ENCODE assay signal across 20 cellular contexts in the genomic region with DNA sequence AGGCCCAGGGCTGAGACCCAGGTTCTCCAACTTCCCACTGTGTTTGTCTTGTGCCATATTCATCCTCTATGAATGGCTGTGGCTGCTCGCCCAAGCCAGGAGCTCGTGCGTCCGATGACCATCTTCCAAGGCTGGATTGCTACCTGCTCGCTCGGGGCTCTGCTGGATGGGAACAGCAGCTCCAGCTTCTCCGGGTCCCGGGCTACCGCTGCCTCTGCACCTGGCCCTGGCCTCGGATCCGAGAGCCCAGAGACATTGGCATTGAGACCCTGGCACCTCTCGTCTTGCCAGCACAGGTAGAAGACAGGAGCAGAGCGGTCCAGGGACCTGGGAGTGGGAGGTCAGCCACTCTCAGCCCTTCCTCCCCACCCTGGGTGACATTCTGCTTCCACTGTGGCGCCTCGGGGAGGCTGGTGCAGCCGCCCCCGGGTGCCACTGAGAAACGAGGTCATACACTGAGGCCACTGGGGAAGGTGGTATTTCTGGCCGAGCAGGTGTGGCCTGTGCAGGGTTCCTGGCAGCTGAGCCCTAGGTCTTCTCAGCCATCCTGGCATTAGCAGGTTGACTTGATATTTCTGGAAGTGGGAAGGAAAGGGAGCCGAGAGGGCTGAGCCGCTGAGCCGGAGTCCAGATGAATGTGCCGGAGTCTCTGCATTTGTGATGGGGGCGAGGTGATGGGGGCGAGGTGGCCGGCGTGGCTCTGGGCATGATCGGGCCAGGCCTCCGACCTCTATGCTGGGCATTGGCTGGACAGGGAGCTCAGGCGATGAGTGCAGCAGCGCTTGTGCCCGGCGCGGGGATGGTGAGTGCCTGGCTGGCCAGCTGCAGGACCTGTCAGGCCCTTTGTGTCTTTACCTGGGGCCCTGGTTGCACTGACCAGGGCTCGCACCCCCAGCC. TPM values are rescaled to one million over a fixed set of nuclear protein-coding genes. Genes with fewer than 3 reads are reported as not detected.
DNase-seq lines count a peak whose midpoint lies in the region; ATAC-seq and TF ChIP-seq lines count a peak whose summit lies in the region.
"Had no signal": no experiment of that assay in that cellular context is flagged by ENCODE, and none has a peak within 500 bp of the region (broad histone marks: within the 10 kb centered on the region; RNA-seq: fewer than 3 reads in every experiment).

No MANE protein-coding gene starts in this region.

- H3K27ac ChIP-seq in RWPE1 (peak overlapping the region; percentile 100), esophagus (ENCODE audit: low read depth in 2 of 2, low read length in 1 of 2) (peak overlapping the region; percentile 89 to 97), prostate gland (peak overlapping the region; percentile 77 to 80)
- H3K27ac ChIP-seq: left lung, tibial artery, WERI-Rb-1 had no signal

- H3K4me3 ChIP-seq in Caco-2 (ENCODE audit: low read depth, low read length), result no peak overlapping the region
- H3K4me3 ChIP-seq in esophagus (ENCODE audit: low read depth in 1 of 2, low read length in 2 of 2), result peak overlapping the region in 1 of 2 donors; percentile 26
- H3K4me3 ChIP-seq in prostate gland, result no peak overlapping the region
- H3K4me3 ChIP-seq: left lung, tibial artery had no signal

- no peak for ATAC-seq in activated CD4-positive, alpha-beta T cell treated with anti-CD3 and anti-CD28 coated beads for 36 hours
- ATAC-seq: left lung had no signal

- no peaks in the 10 kb centered on the region for H3K27me3 ChIP-seq in Caco-2 (replicated peaks; ENCODE audit: control insufficient read depth, insufficient read depth, low read length)
- H3K27me3 ChIP-seq in esophagus (ENCODE audit: control insufficient read depth in 1 of 2, insufficient read depth in 2 of 2, low read length in 2 of 2), result no peaks in the 10 kb centered on the region
- H3K27me3 ChIP-seq in prostate gland (replicated peaks; ENCODE audit: insufficient read depth), result no peaks in the 10 kb centered on the region
- H3K27me3 ChIP-seq: left lung, tibial artery had no signal

- no peaks in the 10 kb centered on the region for H3K9me3 Mint-ChIP-seq in Caco-2 (ENCODE audit: unreplicated experiment)
- no peaks in the 10 kb centered on the region for H3K9me3 Mint-ChIP-seq in activated CD4-positive, alpha-beta T cell treated with anti-CD3 and anti-CD28 coated beads for 36 hours (ENCODE audit: low read depth)

- peak overlapping the region; percentile 44 for H3K27ac Mint-ChIP-seq in Caco-2 (ENCODE audit: unreplicated experiment)
- H3K27ac Mint-ChIP-seq in activated CD4-positive, alpha-beta T cell treated with anti-CD3 and anti-CD28 coated beads for 36 hours, result no peak overlapping the region

- H3K4me1 Mint-ChIP-seq in Caco-2 (ENCODE audit: low read depth, unreplicated experiment), result peaks cover 13% of the 10 kb centered on the region
- H3K4me1 Mint-ChIP-seq in activated CD4-positive, alpha-beta T cell treated with anti-CD3 and anti-CD28 coated beads for 36 hours, result peaks cover 55% of the 10 kb centered on the region

- TF ChIP-seq CTCF in Caco-2 (IDR thresholded peaks at IDR 0.05; ENCODE audit: insufficient read depth in 1 of 2, low read depth in 1 of 2, low read length in 1 of 2, severe bottlenecking in 1 of 2, unreplicated experiment in 1 of 2) (no peak), RWPE1 (conservative IDR thresholded peaks at IDR 0.05; ENCODE audit: low read depth) (no peak), prostate gland (IDR thresholded peaks at IDR 0.05) (no peak)

- POLR2A ChIA-PET in Caco-2 (lab: Charles Lee), result no interaction called here
- POLR2A ChIA-PET in RWPE1 (lab: Yijun Ruan, JAX; ENCODE audit: low non-redundant PET), result interaction anchor here (0.6 to 1.2 kb wide), 3 partner anchors 35 to 149 kb away, joined by 3 to 9 read pairs (median 8); partner anchors contain the start of gene DNAJB1
- POLR2A ChIA-PET in activated CD4-positive, alpha-beta T cell treated with anti-CD3 and anti-CD28 coated beads for 36 hours (lab: Charles Lee), result interaction anchor here (1.0 kb wide), 1 partner anchor 35 kb away, joined by 3 read pairs; the partner anchor contains the start of gene DNAJB1

- H3K4me1 ChIP-seq in Caco-2 (peaks cover 14% of the 10 kb centered on the region), esophagus (ENCODE audit: control insufficient read depth in 2 of 2, insufficient read depth in 2 of 2, low read length in 1 of 2) (peaks cover 5 to 44% of the 10 kb centered on the region in 2 donors), prostate gland (replicated peaks) (peaks cover 37% of the 10 kb centered on the region)

- H3K36me3 ChIP-seq in Caco-2 (ENCODE audit: control insufficient read depth, insufficient read depth, low read length) (peaks cover 1% of the 10 kb centered on the region; the same call in 1 of the 2 replicates), esophagus (ENCODE audit: control insufficient read depth in 2 of 2, insufficient read depth in 2 of 2, low read length in 1 of 2) (peaks cover 0 to 8% of the 10 kb centered on the region in 2 donors), prostate gland (no peaks in the 10 kb centered on the region)

- BruUV-seq in Caco-2 (replicated peaks; lab: Mats Ljungman, UMichigan), result no TSS peak

- TF ChIP-seq POLR2A in prostate gland (IDR thresholded peaks at IDR 0.05), result no peak

- no peaks in the 10 kb centered on the region for H3K27me3 Mint-ChIP-seq in Caco-2 (ENCODE audit: insufficient read depth, unreplicated experiment)
- H3K27me3 Mint-ChIP-seq in activated CD4-positive, alpha-beta T cell treated with anti-CD3 and anti-CD28 coated beads for 36 hours, result no peaks in the 10 kb centered on the region

- DNase-seq in Caco-2 (no peak), RWPE1 (ENCODE audit: low spot score) (no peak), prostate gland (ENCODE audit: low spot score) (no peak), NOMO-1 (lab: John Stamatoyannopoulos, UW; ENCODE audit: unreplicated experiment in 2 of 2) (no peak), NOMO-1 treated with DMSO at 0.1 percent for 48 hours (lab: John Stamatoyannopoulos, UW; ENCODE audit: unreplicated experiment) (no peak)
- DNase-seq in stimulated activated CD4-positive, alpha-beta T cell treated with anti-CD3 and anti-CD28 coated beads, Interleukin-4, amount 100 ng/mL, for 24 hours, result no peak
- DNase-seq in activated CD4-positive, alpha-beta T cell treated with anti-CD3 and anti-CD28 coated beads for 36 hours, result no peak
- DNase-seq: activated naive CD4-positive, alpha-beta T cell; DND-41; effector CD4-positive, alpha-beta T cell; MM.1S; NCI-H2029 treated with DMSO at 0.1 percent for 48 hours; NCI-H526; tibial artery; WERI-Rb-1 had no signal

- 72 to 78% methylated on average over 35 of the region's 35 CpGs for WGBS in esophagus, 2 donors
- WGBS in prostate gland, result 79% methylated on average over 32 of the region's 35 CpGs

- no peaks in the 10 kb centered on the region for H3K9me3 ChIP-seq in Caco-2
- H3K9me3 ChIP-seq in esophagus (ENCODE audit: control insufficient read depth in 2 of 2, insufficient read depth in 1 of 2, low read depth in 1 of 2, low read length in 1 of 2), result no peaks in the 10 kb centered on the region
- H3K9me3 ChIP-seq in prostate gland, result no peaks in the 10 kb centered on the region
- H3K9me3 ChIP-seq: left lung, tibial artery had no signal

- no peak overlapping the region for H3K4me3 Mint-ChIP-seq in Caco-2 (ENCODE audit: unreplicated experiment)
- no peak overlapping the region for H3K4me3 Mint-ChIP-seq in activated CD4-positive, alpha-beta T cell treated with anti-CD3 and anti-CD28 coated beads for 36 hours

- intact Hi-C loops in Caco-2 (cut with micrococcal nuclease; ENCODE audit: unreplicated experiment), result no loop called here
- intact Hi-C loops in prostate gland (cut with DNase I), result no loop called here
- intact Hi-C loops in activated CD4-positive, alpha-beta T cell treated with anti-CD3 and anti-CD28 coated beads for 36 hours (cut with DNase I, micrococcal nuclease), result no loop called here

- peaks cover 42% of the 10 kb centered on the region for H3K36me3 Mint-ChIP-seq in Caco-2 (ENCODE audit: insufficient read depth, unreplicated experiment)
- peaks cover 15% of the 10 kb centered on the region for H3K36me3 Mint-ChIP-seq in activated CD4-positive, alpha-beta T cell treated with anti-CD3 and anti-CD28 coated beads for 36 hours (ENCODE audit: low read depth)

- CTCF ChIA-PET in Caco-2 (lab: Charles Lee) (no interaction called here), RWPE1 (lab: Yijun Ruan, JAX) (interaction anchor here (1.5 kb wide), 1 partner anchor 81 kb away, joined by 4 read pairs; no protein-coding TSS in a partner anchor)
- CTCF ChIA-PET in activated CD4-positive, alpha-beta T cell treated with anti-CD3 and anti-CD28 coated beads for 36 hours (lab: Charles Lee), result interaction anchor here (0.6 to 1.1 kb wide), 4 partner anchors 17 to 1576 kb away, joined by 3 to 4 read pairs (median 3); no protein-coding TSS in a partner anchor

RNA-seq across cellular contexts. Expression of gene NDUFB7, which starts 18.6 kb away (rescaled TPM):
- 158 and 173 TPM in 2 replicates for total RNA-seq in Caco-2 (2022)
- polyA plus RNA-seq in esophagus, result 100 to 1,000 TPM; 471 to 517 TPM
- total RNA-seq in prostate gland, result 100 to 1,000 TPM; 507 to 534 TPM
- total RNA-seq in activated CD4-positive, alpha-beta T cell treated with anti-CD3 and anti-CD28 coated beads for 36 hours, result 100 to 1,000 TPM; 112 to 121 TPM

RNA-seq across cellular contexts. Expression of gene TECR, which starts 23.9 kb away (rescaled TPM):
- total RNA-seq in Caco-2 (2022) (294 and 300 TPM in 2 replicates), prostate gland (100 to 1,000 TPM; 137 to 154 TPM)
- polyA plus RNA-seq in esophagus, result 100 to 1,000 TPM; 362 to 444 TPM
- total RNA-seq in activated CD4-positive, alpha-beta T cell treated with anti-CD3 and anti-CD28 coated beads for 36 hours, result 100 to 1,000 TPM; 106 to 145 TPM

RNA-seq across cellular contexts. Expression of gene CLEC17A, which starts 29.6 kb away (rescaled TPM):
- total RNA-seq in Caco-2 (2022), result not detected in 2 replicates
- under 1 TPM; 0.01 to 0.08 TPM for polyA plus RNA-seq in esophagus
- 1 to 10 TPM in 1 of 2 donors, under 1 TPM in 1; 0.14 to 1.0 TPM for total RNA-seq in prostate gland
- total RNA-seq in activated CD4-positive, alpha-beta T cell treated with anti-CD3 and anti-CD28 coated beads for 36 hours, result 1 to 10 TPM; 2.4 to 2.5 TPM
- total RNA-seq: bronchial epithelial cell, renal cortical epithelial cell had no signal
- polyA plus RNA-seq: BJ had no signal

RNA-seq across cellular contexts. Expression of gene DNAJB1, which starts 35.1 kb away (rescaled TPM):
- 79.5 and 80.2 TPM in 2 replicates for total RNA-seq in Caco-2 (2022)
- polyA plus RNA-seq in esophagus, result 100 to 1,000 TPM; 249 to 309 TPM
- total RNA-seq in prostate gland, result 100 to 1,000 TPM in 1 of 2 donors, 10 to 100 TPM in 1; 91.6 to 108 TPM
- total RNA-seq in activated CD4-positive, alpha-beta T cell treated with anti-CD3 and anti-CD28 coated beads for 36 hours, result 10 to 100 TPM; 69.3 to 72.6 TPM

RNA-seq across cellular contexts. Expression of gene GIPC1, which starts 57.4 kb away (rescaled TPM):
- total RNA-seq in Caco-2 (2022) (98.7 and 105 TPM in 2 replicates), prostate gland (100 to 1,000 TPM in 1 of 2 donors, 10 to 100 TPM in 1; 71.8 to 101 TPM)
- 100 to 1,000 TPM; 269 to 368 TPM for polyA plus RNA-seq in esophagus
- 10 to 100 TPM; 19.3 to 25.7 TPM for total RNA-seq in activated CD4-positive, alpha-beta T cell treated with anti-CD3 and anti-CD28 coated beads for 36 hours
